Comparison of ENCODE assay signal across 2 cellular contexts in genomic region chr14:74501135-74501614, GRCh38.
TF ChIP-seq lines count a peak whose summit lies in the region.

No MANE protein-coding gene starts in this region.

TF ChIP-seq in IMR-90, 13 proteins besides CTCF, POLR2A, EP300 and RAD21 (continued from another document):
- TF ChIP-seq, protein P1, sequence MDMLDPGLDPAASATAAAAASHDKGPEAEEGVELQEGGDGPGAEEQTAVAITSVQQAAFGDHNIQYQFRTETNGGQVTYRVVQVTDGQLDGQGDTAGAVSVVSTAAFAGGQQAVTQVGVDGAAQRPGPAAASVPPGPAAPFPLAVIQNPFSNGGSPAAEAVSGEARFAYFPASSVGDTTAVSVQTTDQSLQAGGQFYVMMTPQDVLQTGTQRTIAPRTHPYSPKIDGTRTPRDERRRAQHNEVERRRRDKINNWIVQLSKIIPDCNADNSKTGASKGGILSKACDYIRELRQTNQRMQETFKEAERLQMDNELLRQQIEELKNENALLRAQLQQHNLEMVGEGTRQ (IDR thresholded peaks at IDR 0.05; ENCODE audit: low read depth, low read length): no peak
- TF ChIP-seq RFX5 (IDR thresholded peaks at IDR 0.05; ENCODE audit: low read depth, low read length): no peak
- TF ChIP-seq MAFK (IDR thresholded peaks at IDR 0.05; ENCODE audit: low read depth, low read length): no peak
- TF ChIP-seq MXI1 (IDR thresholded peaks at IDR 0.05; ENCODE audit: borderline replicate concordance, low read depth, low read length): 0 out of 2 replicates have a peak, but pooled peaks have one; percentile 21
- no peak for TF ChIP-seq NFE2L2 (IDR thresholded peaks at IDR 0.05; ENCODE audit: low read depth, low read length)
- TF ChIP-seq SMC3 (IDR thresholded peaks at IDR 0.05; ENCODE audit: low read depth, low read length): peak; percentile 79
- TF ChIP-seq BHLHE40 (IDR thresholded peaks at IDR 0.05; ENCODE audit: low read depth, low read length): no peak
- TF ChIP-seq, protein P2, sequence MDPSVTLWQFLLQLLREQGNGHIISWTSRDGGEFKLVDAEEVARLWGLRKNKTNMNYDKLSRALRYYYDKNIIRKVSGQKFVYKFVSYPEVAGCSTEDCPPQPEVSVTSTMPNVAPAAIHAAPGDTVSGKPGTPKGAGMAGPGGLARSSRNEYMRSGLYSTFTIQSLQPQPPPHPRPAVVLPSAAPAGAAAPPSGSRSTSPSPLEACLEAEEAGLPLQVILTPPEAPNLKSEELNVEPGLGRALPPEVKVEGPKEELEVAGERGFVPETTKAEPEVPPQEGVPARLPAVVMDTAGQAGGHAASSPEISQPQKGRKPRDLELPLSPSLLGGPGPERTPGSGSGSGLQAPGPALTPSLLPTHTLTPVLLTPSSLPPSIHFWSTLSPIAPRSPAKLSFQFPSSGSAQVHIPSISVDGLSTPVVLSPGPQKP (IDR thresholded peaks at IDR 0.05; ENCODE audit: borderline replicate concordance, low read depth, low read length): no peak
- peak; percentile 25; the same call in 1 of the 2 replicates for TF ChIP-seq MAZ (IDR thresholded peaks at IDR 0.05; ENCODE audit: borderline replicate concordance, low read depth, low read length)
- TF ChIP-seq CHD1 (IDR thresholded peaks at IDR 0.05; ENCODE audit: low read depth, low read length): no peak

TF ChIP-seq in SK-N-SH, 30 proteins besides CTCF, POLR2A, EP300 and RAD21 (continued from another document):
- TF ChIP-seq GATA2 (CRISPR knock-in tag; IDR thresholded peaks at IDR 0.05): no peak
- TF ChIP-seq ELF1 (IDR thresholded peaks at IDR 0.05): no peak
- no peak for TF ChIP-seq TEAD4 (IDR thresholded peaks at IDR 0.05; ENCODE audit: borderline replicate concordance, insufficient read depth)
- TF ChIP-seq, protein P3, sequence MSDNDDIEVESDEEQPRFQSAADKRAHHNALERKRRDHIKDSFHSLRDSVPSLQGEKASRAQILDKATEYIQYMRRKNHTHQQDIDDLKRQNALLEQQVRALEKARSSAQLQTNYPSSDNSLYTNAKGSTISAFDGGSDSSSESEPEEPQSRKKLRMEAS (IDR thresholded peaks at IDR 0.05; ENCODE audit: low read depth): no peak
- TF ChIP-seq FOSL2 (IDR thresholded peaks at IDR 0.05; ENCODE audit: borderline replicate concordance, low read depth): no peak
- TF ChIP-seq RFX5 (IDR thresholded peaks at IDR 0.05; ENCODE audit: low read length): 0 out of 2 replicates have a peak, but pooled peaks have one; percentile 26
- no peak for TF ChIP-seq POLR2AphosphoS5 (IDR thresholded peaks at IDR 0.05; ENCODE audit: low read depth, low read length)
- peak; percentile 72 for TF ChIP-seq SMC3 (IDR thresholded peaks at IDR 0.05; ENCODE audit: low read depth, low read length)
- TF ChIP-seq, protein P1 (IDR thresholded peaks at IDR 0.05; ENCODE audit: borderline replicate concordance, low read depth, low read length): no peak
- TF ChIP-seq NFIC (IDR thresholded peaks at IDR 0.05; ENCODE audit: borderline replicate concordance): peak; percentile 43
- TF ChIP-seq ZBTB33 (IDR thresholded peaks at IDR 0.05; ENCODE audit: borderline replicate concordance, low read depth): no peak
- no peak for TF ChIP-seq TAF1 (IDR thresholded peaks at IDR 0.05; ENCODE audit: borderline replicate concordance, low read depth, low read length)
- no peak for TF ChIP-seq FOXJ3 (CRISPR knock-in tag; IDR thresholded peaks at IDR 0.05)
- TF ChIP-seq CHD2 (IDR thresholded peaks at IDR 0.05; ENCODE audit: low read length, partially characterized antibody): no peak
- TF ChIP-seq JUND (IDR thresholded peaks at IDR 0.05): no peak
- no peak for TF ChIP-seq REST (IDR thresholded peaks at IDR 0.05; ENCODE audit: low read depth, low read length)
- TF ChIP-seq, protein P4, sequence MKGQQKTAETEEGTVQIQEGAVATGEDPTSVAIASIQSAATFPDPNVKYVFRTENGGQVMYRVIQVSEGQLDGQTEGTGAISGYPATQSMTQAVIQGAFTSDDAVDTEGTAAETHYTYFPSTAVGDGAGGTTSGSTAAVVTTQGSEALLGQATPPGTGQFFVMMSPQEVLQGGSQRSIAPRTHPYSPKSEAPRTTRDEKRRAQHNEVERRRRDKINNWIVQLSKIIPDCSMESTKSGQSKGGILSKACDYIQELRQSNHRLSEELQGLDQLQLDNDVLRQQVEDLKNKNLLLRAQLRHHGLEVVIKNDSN (IDR thresholded peaks at IDR 0.05; ENCODE audit: borderline replicate concordance, low read depth): no peak
- no peak for TF ChIP-seq YY1 (IDR thresholded peaks at IDR 0.05; ENCODE audit: low read depth)
- peak; percentile 29; the same call in 1 of the 2 replicates for TF ChIP-seq NRF1 (IDR thresholded peaks at IDR 0.05; ENCODE audit: low read depth, low read length)
- no peak for TF ChIP-seq EZH2phosphoT487 (IDR thresholded peaks at IDR 0.05; ENCODE audit: borderline replicate concordance, low read depth)
- TF ChIP-seq TCF12 (IDR thresholded peaks at IDR 0.05): no peak
- TF ChIP-seq MXI1 (IDR thresholded peaks at IDR 0.05; ENCODE audit: low read depth, low read length): peak; percentile 61; the same call in 1 of the 2 replicates
- TF ChIP-seq, protein P5, sequence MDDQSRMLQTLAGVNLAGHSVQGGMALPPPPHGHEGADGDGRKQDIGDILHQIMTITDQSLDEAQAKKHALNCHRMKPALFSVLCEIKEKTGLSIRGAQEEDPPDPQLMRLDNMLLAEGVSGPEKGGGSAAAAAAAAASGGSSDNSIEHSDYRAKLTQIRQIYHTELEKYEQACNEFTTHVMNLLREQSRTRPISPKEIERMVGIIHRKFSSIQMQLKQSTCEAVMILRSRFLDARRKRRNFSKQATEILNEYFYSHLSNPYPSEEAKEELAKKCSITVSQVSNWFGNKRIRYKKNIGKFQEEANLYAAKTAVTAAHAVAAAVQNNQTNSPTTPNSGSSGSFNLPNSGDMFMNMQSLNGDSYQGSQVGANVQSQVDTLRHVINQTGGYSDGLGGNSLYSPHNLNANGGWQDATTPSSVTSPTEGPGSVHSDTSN (IDR thresholded peaks at IDR 0.05): no peak
- TF ChIP-seq, protein P6, sequence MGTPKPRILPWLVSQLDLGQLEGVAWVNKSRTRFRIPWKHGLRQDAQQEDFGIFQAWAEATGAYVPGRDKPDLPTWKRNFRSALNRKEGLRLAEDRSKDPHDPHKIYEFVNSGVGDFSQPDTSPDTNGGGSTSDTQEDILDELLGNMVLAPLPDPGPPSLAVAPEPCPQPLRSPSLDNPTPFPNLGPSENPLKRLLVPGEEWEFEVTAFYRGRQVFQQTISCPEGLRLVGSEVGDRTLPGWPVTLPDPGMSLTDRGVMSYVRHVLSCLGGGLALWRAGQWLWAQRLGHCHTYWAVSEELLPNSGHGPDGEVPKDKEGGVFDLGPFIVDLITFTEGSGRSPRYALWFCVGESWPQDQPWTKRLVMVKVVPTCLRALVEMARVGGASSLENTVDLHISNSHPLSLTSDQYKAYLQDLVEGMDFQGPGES (IDR thresholded peaks at IDR 0.05; ENCODE audit: low read depth, low read length): no peak
- no peak for TF ChIP-seq FOXM1 (IDR thresholded peaks at IDR 0.05; ENCODE audit: low read depth)
